In genomic region chr4:61805979-61806378, GRCh38 we compare ENCODE assay signal across 25 cellular contexts.
"Had no signal": no experiment of that assay in that cellular context is flagged by ENCODE, and none has a peak within 500 bp of the region (broad histone marks: within the 10 kb centered on the region; RNA-seq: fewer than 3 reads in every experiment).

No MANE protein-coding gene starts in this region.

- H3K79me2 ChIP-seq: hepatocyte had no signal

- H3K27ac Mint-ChIP-seq: activated naive CD4-positive, alpha-beta T cell treated with anti-CD3 and anti-CD28 coated beads, Interleukin-2, amount 50 U/mL, for 24 hours; immature natural killer cell; memory B cell; natural killer cell treated with Interleukin-12 subunit alpha and Interleukin-12 subunit beta and Interleukin-15 and Interleukin-18, amount 100 ng/mL, for 72 hours; stimulated activated naive CD8-positive, alpha-beta T cell treated with anti-CD3 and anti-CD28 coated beads, Interleukin-15, Interleukin-2, amounts not matched to agents 100 ng/mL and 50 ng/mL, for 24 hours had no signal

- H2AFZ ChIP-seq: hepatocyte had no signal

- H3K4me3 Mint-ChIP-seq: activated naive CD4-positive, alpha-beta T cell treated with anti-CD3 and anti-CD28 coated beads, Interleukin-2, amount 50 U/mL, for 24 hours; immature natural killer cell; memory B cell; natural killer cell treated with Interleukin-12 subunit alpha and Interleukin-12 subunit beta and Interleukin-15 and Interleukin-18, amount 100 ng/mL, for 72 hours; stimulated activated naive CD8-positive, alpha-beta T cell treated with anti-CD3 and anti-CD28 coated beads, Interleukin-15, Interleukin-2, amounts not matched to agents 100 ng/mL and 50 ng/mL, for 24 hours had no signal

- H3K4me2 ChIP-seq: hepatocyte had no signal

- H3K27ac ChIP-seq: ascending aorta, hepatocyte, pancreas, psoas muscle, thyroid gland, upper lobe of right lung, VCaP had no signal

- H3K36me3 Mint-ChIP-seq: activated naive CD4-positive, alpha-beta T cell treated with anti-CD3 and anti-CD28 coated beads, Interleukin-2, amount 50 U/mL, for 24 hours; memory B cell had no signal

- H3K9me3 ChIP-seq: ascending aorta, pancreas, psoas muscle, thyroid gland, upper lobe of right lung had no signal

- DNase-seq: activated CD4-positive, alpha-beta T cell treated with anti-CD3 and anti-CD28 coated beads, Interleukin-2, amount 50 U/mL, for 1 hour; activated CD4-positive, CD25-positive, alpha-beta regulatory T cell treated with anti-CD3 and anti-CD28 coated beads, Interleukin-2, amount 50 U/mL, for 72 hours; activated gamma-delta T cell treated with Interleukin-2 at 50 U/mL for 16 hours; activated T-cell treated with anti-CD3 and anti-CD28 coated beads, Interleukin-2, amount 50 U/mL, for 1 hour; caudate nucleus; dermis blood vessel endothelial cell; effector memory CD4-positive, alpha-beta T cell; glutamatergic neuron; immature natural killer cell; pancreas; psoas muscle; right cardiac atrium; stimulated activated CD4-positive, alpha-beta T cell treated with anti-CD3 and anti-CD28 coated beads, Interleukin-12 subunit alpha, Interleukin-12 subunit beta, amount 100 ng/mL, for 4 hours; stimulated activated CD4-positive, alpha-beta T cell treated with anti-CD3 and anti-CD28 coated beads, Interleukin-1b, Interleukin-23, amount 100 ng/mL, for 48 hours; substantia nigra; thyroid gland; upper lobe of right lung had no signal

- H3K4me1 ChIP-seq: ascending aorta, pancreas, psoas muscle, thyroid gland, upper lobe of right lung had no signal

- H3K9me3 Mint-ChIP-seq: activated naive CD4-positive, alpha-beta T cell treated with anti-CD3 and anti-CD28 coated beads, Interleukin-2, amount 50 U/mL, for 24 hours; memory B cell had no signal

- H3K4me3 ChIP-seq: ascending aorta, hepatocyte, pancreas, psoas muscle, thyroid gland, upper lobe of right lung had no signal

- H3K27me3 Mint-ChIP-seq: activated naive CD4-positive, alpha-beta T cell treated with anti-CD3 and anti-CD28 coated beads, Interleukin-2, amount 50 U/mL, for 24 hours; memory B cell; natural killer cell treated with Interleukin-12 subunit alpha and Interleukin-12 subunit beta and Interleukin-15 and Interleukin-18, amount 100 ng/mL, for 72 hours; stimulated activated naive CD8-positive, alpha-beta T cell treated with anti-CD3 and anti-CD28 coated beads, Interleukin-15, Interleukin-2, amounts not matched to agents 100 ng/mL and 50 ng/mL, for 24 hours had no signal

- ATAC-seq: esophagus mucosa; natural killer cell treated with Interleukin-12 subunit alpha and Interleukin-12 subunit beta and Interleukin-15 and Interleukin-18, amount 100 ng/mL, for 72 hours; pancreas; psoas muscle; right cardiac atrium; upper lobe of right lung had no signal

- H3K36me3 ChIP-seq: ascending aorta, pancreas, thyroid gland, upper lobe of right lung had no signal

- H3K27me3 ChIP-seq: ascending aorta, hepatocyte, thyroid gland, upper lobe of right lung had no signal

- H3K4me1 Mint-ChIP-seq: activated naive CD4-positive, alpha-beta T cell treated with anti-CD3 and anti-CD28 coated beads, Interleukin-2, amount 50 U/mL, for 24 hours; immature natural killer cell; memory B cell had no signal
